Comparison of ENCODE assay signal across 8 cellular contexts in the genomic region with DNA sequence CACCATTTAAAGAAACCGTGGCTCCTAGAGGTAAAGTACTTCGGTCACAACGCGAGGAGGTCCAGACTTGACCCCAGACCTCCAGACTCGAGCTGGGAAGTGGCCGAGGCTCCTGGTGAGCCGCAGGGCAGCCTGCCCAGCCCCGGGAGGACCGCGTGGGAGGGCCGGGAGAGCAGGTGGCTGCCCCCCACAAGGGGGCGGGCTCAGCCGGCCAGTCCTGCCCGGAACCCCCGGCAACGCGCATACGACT. TPM values are rescaled to one million over a fixed set of nuclear protein-coding genes. Genes with fewer than 3 reads are reported as not detected.
DNase-seq lines count a peak whose midpoint lies in the region; ATAC-seq, FAIRE-seq and TF ChIP-seq lines count a peak whose summit lies in the region.

Gene SLC27A2, plus strand, starts transcription at position 214 of the 250 bp plus-strand sequence. CDS start 232 bp downstream, outside the sequence.

- peak; percentile 78 for DNase-seq in HT-29 (ENCODE audit: low spot score)
- no peak for DNase-seq in activated B cell treated with CpG ODN at 0.5 μM for 24 hours
- DNase-seq in left ventricle myocardium superior = no peak
- no peak for DNase-seq in sciatic nerve (ENCODE audit: low spot score)
- DNase-seq in RCC 7860 (ENCODE audit: low spot score) = no peak
- DNase-seq in MV-4-11 (lab: John Stamatoyannopoulos, UW) = no peak

- POLR2A ChIA-PET in activated B cell treated with CpG ODN at 0.5 μM for 24 hours (lab: Charles Lee) = interaction anchor here (0.5 kb wide), 1 partner anchor 715 kb away, joined by 3 read pairs; no protein-coding TSS in a partner anchor

- no peaks in the 10 kb centered on the region for H3K9me3 Mint-ChIP-seq in activated B cell treated with CpG ODN at 0.5 μM for 24 hours

- H3K4me3 ChIP-seq in BLaER1 = peak within 1 kb of the TSS; percentile 85

- CTCF ChIA-PET in activated B cell treated with CpG ODN at 0.5 μM for 24 hours (lab: Charles Lee) = interaction anchor here (0.8 to 1.5 kb wide), 2 partner anchors 134 to 149 kb away, joined by 3 to 5 read pairs; no protein-coding TSS in a partner anchor

- H3K27me3 ChIP-seq in BLaER1 = no peaks in the 10 kb centered on the region

- TF ChIP-seq CTCF in activated B cell treated with CpG ODN at 0.5 μM for 24 hours (IDR thresholded peaks at IDR 0.05) = no peak

- no peaks in the 10 kb centered on the region for H4K20me1 ChIP-seq in BLaER1

- H3K27me3 Mint-ChIP-seq in activated B cell treated with CpG ODN at 0.5 μM for 24 hours = peaks cover 20% of the 10 kb centered on the region

- peaks cover 11% of the 10 kb centered on the region for H3K36me3 ChIP-seq in BLaER1

- H3K4me1 ChIP-seq in BLaER1 = peaks cover 56% of the 10 kb centered on the region

- intact Hi-C loops in activated B cell treated with CpG ODN at 0.5 μM for 24 hours (cut with micrococcal nuclease) (loop anchor here (1.0 to 5.0 kb wide), 2 partner anchors 134 to 725 kb away; partner anchors contain the start of gene AP4E1), left ventricle myocardium superior (cut with micrococcal nuclease) (no loop called here), sciatic nerve (cut with DNase I) (no loop called here)

- no peak for FAIRE-seq in RCC 7860 (lab: Jason Lieb, UNC)

- H3K27ac Mint-ChIP-seq in activated B cell treated with CpG ODN at 0.5 μM for 24 hours = no peak within 1 kb of the TSS

- ATAC-seq in GM18907 (IDR thresholded peaks at IDR 0.05; ENCODE audit: unreplicated experiment) (peak; percentile 60), activated B cell treated with CpG ODN at 0.5 μM for 24 hours (ENCODE audit: low read depth) (peak; percentile 73), left ventricle myocardium superior (peak; percentile 66), sciatic nerve (peak; percentile 55)

- H3K4me3 Mint-ChIP-seq in activated B cell treated with CpG ODN at 0.5 μM for 24 hours = peak within 1 kb of the TSS; percentile 90

- peaks cover 16% of the 10 kb centered on the region for H3K4me1 Mint-ChIP-seq in activated B cell treated with CpG ODN at 0.5 μM for 24 hours

- peak within 1 kb of the TSS; percentile 96 for H3K4me2 ChIP-seq in BLaER1

- H3K9ac ChIP-seq in BLaER1 = peak within 1 kb of the TSS; percentile 79

- no peaks in the 10 kb centered on the region for H3K36me3 Mint-ChIP-seq in activated B cell treated with CpG ODN at 0.5 μM for 24 hours (ENCODE audit: low read depth)

- no peaks in the 10 kb centered on the region for H3K9me3 ChIP-seq in BLaER1

- peak within 1 kb of the TSS; percentile 67 for H3K27ac ChIP-seq in BLaER1

RNA-seq across cellular contexts. Expression of gene SLC27A2, which starts in this region (rescaled TPM):
- 44.5 and 56.0 TPM in 2 replicates for total RNA-seq in HT-29 (2014; rRNA removed; shearing (Covaris generic))
- total RNA-seq in activated B cell treated with CpG ODN at 0.5 μM for 24 hours = 0.22 and 0.29 TPM in 2 replicates
- total RNA-seq in left ventricle myocardium superior = not detected
- total RNA-seq in sciatic nerve = 0.36 TPM

Comparison
In these comparisons a context has a peak if more than half of its experiments do, and no peak if none do; other contexts are left out.
1. RNA of gene SLC27A2 (total RNA-seq): 44.5 to 56.0 TPM in HT-29; 0.36 TPM in sciatic nerve (single experiment), 0.22 to 0.29 TPM in activated B cell treated with CpG ODN at 0.5 μM for 24 hours and not detected in left ventricle myocardium superior (single experiment); every median in the first group is over 10 times any median in the second.
2. Peak in ATAC-seq in activated B cell treated with CpG ODN at 0.5 μM for 24 hours; RNA of the gene not detected or under 1 TPM.
3. Peak in ATAC-seq in left ventricle myocardium superior; RNA of the gene not detected or under 1 TPM.
4. Peak in ATAC-seq in sciatic nerve; RNA of the gene not detected or under 1 TPM.
5. Peak in every context shown above with its lines, with median percentiles within 50 percentile points of each other: ATAC-seq.